11 cellular contexts compared by ENCODE assay signal in genomic region chr2:209121691-209122090, GRCh38.
DNase-seq lines count a peak whose midpoint lies in the region; ATAC-seq, FAIRE-seq and TF ChIP-seq lines count a peak whose summit lies in the region.
"Had no signal": no experiment of that assay in that cellular context is flagged by ENCODE, and none has a peak within 500 bp of the region (broad histone marks: within the 10 kb centered on the region; RNA-seq: fewer than 3 reads in every experiment).

No MANE protein-coding gene starts in this region.

- H3K27me3 ChIP-seq in gastrocnemius medialis (no peaks in the 10 kb centered on the region), PC-9 (ENCODE audit: insufficient read depth, low read depth) (no peaks in the 10 kb centered on the region)

- H3K4me3 Mint-ChIP-seq in chondrocyte (ENCODE audit: unreplicated experiment), result no peak overlapping the region
- H3K4me3 Mint-ChIP-seq: T-helper 1 cell treated with Interleukin-12 subunit alpha and Interleukin-12 subunit beta and Interleukin-4 antibody, amounts not matched to agents 30 μg/mL and 1 μg/mL, for 36 hours had no signal

- H3F3A ChIP-seq in PC-9 (ENCODE audit: insufficient read depth, low read depth), result no peaks in the 10 kb centered on the region

- H3K36me3 Mint-ChIP-seq in chondrocyte (ENCODE audit: low read depth), result no peaks in the 10 kb centered on the region

- POLR2A ChIA-PET in PC-9 (lab: Charles Lee; ENCODE audit: unreplicated experiment), result no interaction called here

- intact Hi-C loops in sciatic nerve (cut with DNase I), result no loop called here
- intact Hi-C loops in gastrocnemius medialis (cut with DNase I; ENCODE audit: low total_unique reads), result no loop called here
- intact Hi-C loops in PC-9 (cut with micrococcal nuclease; ENCODE audit: unreplicated experiment), result no loop called here

- H3K4me3 ChIP-seq in gastrocnemius medialis, result no peak overlapping the region
- H3K4me3 ChIP-seq in PC-9, result no peak overlapping the region

- DNase-seq in sciatic nerve (ENCODE audit: low spot score), result no peak
- no peak for DNase-seq in RCC 7860 (ENCODE audit: low spot score)
- no peak for DNase-seq in chondrocyte (ENCODE audit: low spot score)
- DNase-seq in gastrocnemius medialis, result no peak
- no peak for DNase-seq in PC-9
- DNase-seq: DMS153, NCI-H526 had no signal

- peaks cover 3% of the 10 kb centered on the region for H3K9me3 Mint-ChIP-seq in chondrocyte (ENCODE audit: low read depth)
- H3K9me3 Mint-ChIP-seq: T-helper 1 cell treated with Interleukin-12 subunit alpha and Interleukin-12 subunit beta and Interleukin-4 antibody, amounts not matched to agents 30 μg/mL and 1 μg/mL, for 36 hours had no signal

- peak; percentile 98 for ATAC-seq in GM19395 (IDR thresholded peaks at IDR 0.05; ENCODE audit: unreplicated experiment)
- peak; percentile 88 for ATAC-seq in HG02763 (IDR thresholded peaks at IDR 0.05; ENCODE audit: unreplicated experiment)
- ATAC-seq in HG03460 (IDR thresholded peaks at IDR 0.05; ENCODE audit: unreplicated experiment), result peak; percentile 96
- ATAC-seq in sciatic nerve, result peak; percentile 55
- ATAC-seq in gastrocnemius medialis, result no peak

- H3K9me2 ChIP-seq in PC-9 (ENCODE audit: insufficient read depth), result no peaks in the 10 kb centered on the region

- no peak for FAIRE-seq in RCC 7860 (lab: Jason Lieb, UNC)

- no peak overlapping the region for H3K27ac ChIP-seq in gastrocnemius medialis
- no peak overlapping the region for H3K27ac ChIP-seq in PC-9

- CTCF ChIA-PET in PC-9 (lab: Charles Lee), result no interaction called here

- H3K27me3 Mint-ChIP-seq in chondrocyte (ENCODE audit: low read depth), result peaks cover 9% of the 10 kb centered on the region

- no peaks in the 10 kb centered on the region for H3K4me1 ChIP-seq in gastrocnemius medialis
- no peaks in the 10 kb centered on the region for H3K4me1 ChIP-seq in PC-9 (replicated peaks; ENCODE audit: insufficient read depth)

- no peaks in the 10 kb centered on the region for H3K4me1 Mint-ChIP-seq in chondrocyte (ENCODE audit: low read depth)

- H3K4me2 ChIP-seq in PC-9, result no peak overlapping the region

- no peak for TF ChIP-seq CTCF in chondrocyte (IDR thresholded peaks at IDR 0.05)
- TF ChIP-seq CTCF in gastrocnemius medialis (IDR thresholded peaks at IDR 0.05 in 4 of 5, conservative IDR thresholded peaks at IDR 0.05 in 1 of 5), result no peak
- no peak for TF ChIP-seq CTCF in PC-9 (conservative IDR thresholded peaks at IDR 0.05)

- no peaks in the 10 kb centered on the region for H3K79me2 ChIP-seq in PC-9 (ENCODE audit: low read depth)

- no peak overlapping the region for H3K27ac Mint-ChIP-seq in chondrocyte (ENCODE audit: unreplicated experiment)
- H3K27ac Mint-ChIP-seq: T-helper 1 cell treated with Interleukin-12 subunit alpha and Interleukin-12 subunit beta and Interleukin-4 antibody, amounts not matched to agents 30 μg/mL and 1 μg/mL, for 36 hours had no signal

- in situ Hi-C loops in gastrocnemius medialis (cut with MboI; ENCODE audit: low sequenced_read_pairs in 4 of 4), result no loop called here

- no peaks in the 10 kb centered on the region for H4K20me1 ChIP-seq in PC-9 (ENCODE audit: insufficient read depth)

- BruUV-seq in PC-9 (replicated peaks; lab: Mats Ljungman, UMichigan), result no TSS peak

- no peaks in the 10 kb centered on the region for H3K36me3 ChIP-seq in gastrocnemius medialis
- no peaks in the 10 kb centered on the region for H3K36me3 ChIP-seq in PC-9 (ENCODE audit: low read depth)

- TF ChIP-seq POLR2A in gastrocnemius medialis (IDR thresholded peaks at IDR 0.05), result no peak

- H3K9me3 ChIP-seq in gastrocnemius medialis (no peaks in the 10 kb centered on the region), PC-9 (ENCODE audit: insufficient read depth, low read depth) (no peaks in the 10 kb centered on the region)

- H2AFZ ChIP-seq in PC-9, result no peak overlapping the region

Comparison
In these comparisons a context has a peak if more than half of its experiments do, and no peak if none do; other contexts are left out.
1. ATAC-seq: peak in GM19395 (single experiment), HG02763 (single experiment), HG03460 (single experiment) and sciatic nerve (single experiment); none in gastrocnemius medialis (0 of 2).